ENCODE assay signal across 15 cellular contexts in genomic region chr11:118062181-118062580, GRCh38. TPM values are rescaled to one million over a fixed set of nuclear protein-coding genes. Genes with fewer than 3 reads are reported as not detected.
DNase-seq lines count a peak whose midpoint lies in the region; ATAC-seq and TF ChIP-seq lines count a peak whose summit lies in the region.
"Not testable (repeated sequence)": the region's sequence is repeated elsewhere in the genome, so short reads cannot be mapped to it uniquely, and the experiment has no call there.
"Had no signal": no experiment of that assay in that cellular context is flagged by ENCODE, and none has a peak within 500 bp of the region (broad histone marks: within the 10 kb centered on the region; RNA-seq: fewer than 3 reads in every experiment).

No MANE protein-coding gene starts in this region.

- not testable (repeated sequence) for H3K9me3 ChIP-seq in spleen, transverse colon

- ATAC-seq in left ventricle myocardium superior, sciatic nerve: not testable (repeated sequence)

- H3K4me3 ChIP-seq in coronary artery, spleen, transverse colon: not testable (repeated sequence)

- H3K27me3 ChIP-seq in spleen (replicated peaks in 1 of 7); transverse colon: not testable (repeated sequence)

- in situ Hi-C loops in transverse colon (cut with MboI; ENCODE audit: low pct_ligation_motif_present in 1 of 4, low pct_unique_long_range_greater_than_20kb in 1 of 4, low sequenced_read_pairs in 3 of 4), result loop anchor here in 2 of 4 donors (25.0 kb wide), 2 partner anchors 250 to 625 kb away; partner anchors contain the start of gene FXYD2 (in 1 of the 2)

- 79 to 87% (median 84%) methylated on average over 5 of the region's 5 CpGs for WGBS in spleen, 5 donors
- 85% methylated on average over 5 of the region's 5 CpGs; no CpG with 5 or more reads in 1 of the 2 donors for WGBS in transverse colon (ENCODE audit: low coverage in 1 of 2), 2 donors

- intact Hi-C loops in left ventricle myocardium superior (cut with micrococcal nuclease); sciatic nerve (cut with DNase I); spleen (cut with DNase I; ENCODE audit: low total_unique reads); transverse colon (cut with DNase I; ENCODE audit: low total_unique reads): not testable (repeated sequence)

- not testable (repeated sequence) for H3K27ac ChIP-seq in coronary artery, spleen, transverse colon

- not testable (repeated sequence) for TF ChIP-seq CTCF in coronary artery (IDR thresholded peaks at IDR 0.05); spleen (IDR thresholded peaks at IDR 0.05 in 8 of 11, conservative IDR thresholded peaks at IDR 0.05 in 3 of 11); transverse colon (IDR thresholded peaks at IDR 0.05)

- not testable (repeated sequence) for TF ChIP-seq POLR2A in spleen (IDR thresholded peaks at IDR 0.05); transverse colon (IDR thresholded peaks at IDR 0.05)

- TF ChIP-seq EP300 in transverse colon (IDR thresholded peaks at IDR 0.05; ENCODE audit: low read depth), result not testable (repeated sequence)

- not testable (repeated sequence) for H3K4me1 ChIP-seq in spleen, transverse colon

- peak; percentile 40 for DNase-seq in coronary artery (ENCODE audit: low spot score)
- DNase-seq in left ventricle myocardium superior, result peak; percentile 9
- DNase-seq in mesenteric fat pad (ENCODE audit: low spot score), result peak; percentile 41
- DNase-seq in sciatic nerve (ENCODE audit: low spot score), result peak; percentile 27
- DNase-seq in spleen, result peak; percentile 34
- peak; percentile 0 for DNase-seq in transverse colon

- not testable (repeated sequence) for H3K36me3 ChIP-seq in spleen, transverse colon

RNA-seq across cellular contexts. Expression of gene TMPRSS4, which starts 14.7 kb away (rescaled TPM):
- not detected for total RNA-seq in left ventricle myocardium superior
- total RNA-seq in mesenteric fat pad, result not detected
- total RNA-seq in sciatic nerve, result not detected
- total RNA-seq in spleen, result 1 to 10 TPM in 3 of 7 donors, under 1 TPM in 1, not detected in 3; 0.85 to 1.4 (median 1.2) TPM
- polyA plus RNA-seq in spleen, result under 1 TPM; 0.09 to 0.26 (median 0.21) TPM
- total RNA-seq in transverse colon, result 100 to 1,000 TPM; 224 to 423 (median 248) TPM
- total RNA-seq: A673; CD4-positive, CD25-positive, alpha-beta regulatory T cell; CD8-positive, alpha-beta memory T cell; Daoy; G401 had no signal
- polyA plus RNA-seq: AG04450; CD14-positive monocyte; CD4-positive, alpha-beta memory T cell; CD4-positive, CD25-positive, alpha-beta regulatory T cell; CD8-positive, alpha-beta memory T cell had no signal

RNA-seq across cellular contexts. Expression of gene SMIM35, which starts 24.6 kb away (rescaled TPM):
- total RNA-seq in left ventricle myocardium superior (not detected), mesenteric fat pad (not detected), sciatic nerve (not detected), spleen (1 to 10 TPM in 1 of 7 donors, under 1 TPM in 6; 0.20 to 1.3 (median 0.46) TPM), transverse colon (not detected)
- polyA plus RNA-seq in spleen, result under 1 TPM; 0.16 to 0.59 (median 0.33) TPM
- total RNA-seq: A673, Daoy, G401, GM12878 had no signal
- polyA plus RNA-seq: AG04450 had no signal

Comparison
In these comparisons a context has a peak if more than half of its experiments do, and no peak if none do; other contexts are left out.
1. RNA of gene TMPRSS4, which starts 14.7 kb away (total RNA-seq): 224 to 423 TPM in transverse colon; 0.85 to 1.4 TPM in spleen, not detected in left ventricle myocardium superior (single experiment), not detected in mesenteric fat pad (single experiment) and not detected in sciatic nerve (single experiment); every median in the first group is over 10 times any median in the second.
2. Peak in every context shown above with its lines, with median percentiles within 50 percentile points of each other: DNase-seq.